Comparison of ENCODE assay signal across 2 cellular contexts in genomic region chr12:49610785-49611184, GRCh38. TPM values are rescaled to one million over a fixed set of nuclear protein-coding genes. Genes with fewer than 3 reads are reported as not detected.
"Had no signal": no experiment of that assay in that cellular context is flagged by ENCODE, and none has a peak within 500 bp of the region (broad histone marks: within the 10 kb centered on the region; RNA-seq: fewer than 3 reads in every experiment).

No MANE protein-coding gene starts in this region.

RNA-seq across cellular contexts. Expression of gene FAM186B, which starts 5.3 kb away (rescaled TPM):
- total RNA-seq: temporal lobe, vagina had no signal
